In the genomic region with DNA sequence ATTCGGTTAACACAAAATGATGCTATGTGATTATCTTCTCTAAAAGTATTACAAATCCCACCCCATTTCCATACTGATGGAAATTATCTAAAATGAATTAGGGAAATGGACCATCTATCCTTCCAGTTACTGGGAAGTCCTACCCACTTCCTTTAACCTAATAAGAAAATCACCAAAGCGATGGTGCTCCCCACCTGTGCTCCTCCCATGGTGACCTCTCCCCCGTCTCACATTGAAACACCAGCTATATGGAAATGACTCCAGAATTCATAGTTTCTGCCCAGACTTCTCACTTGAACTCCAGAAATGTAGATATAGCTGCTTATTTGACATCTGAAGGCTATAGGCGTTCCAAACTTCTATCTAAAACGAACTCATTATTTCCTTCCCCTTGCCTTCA, we compare ENCODE assay signal across 32 cellular contexts. TPM values are rescaled to one million over a fixed set of nuclear protein-coding genes. Genes with fewer than 3 reads are reported as not detected.
"Had no signal": no experiment of that assay in that cellular context is flagged by ENCODE, and none has a peak within 500 bp of the region (broad histone marks: within the 10 kb centered on the region; RNA-seq: fewer than 3 reads in every experiment).

No MANE protein-coding gene starts in this region.

- H3K27ac Mint-ChIP-seq: activated CD4-positive, alpha-beta memory T cell treated with anti-CD3 and anti-CD28 coated beads for 36 hours; activated CD4-positive, alpha-beta T cell treated with anti-CD3 and anti-CD28 coated beads for 36 hours; activated CD4-positive, alpha-beta T cell treated with anti-CD3 and anti-CD28 coated beads, Interleukin-2, amount 10 ng/mL, durations not matched to agents 24 days and 14 days; activated CD8-positive, alpha-beta memory T cell treated with anti-CD3 and anti-CD28 coated beads, Interleukin-2, amount 10 ng/mL, durations not matched to agents 7 days and 5 days; activated CD8-positive, alpha-beta T cell treated with anti-CD3 and anti-CD28 coated beads, Interleukin-2, amount 10 ng/mL, durations not matched to agents 7 days and 5 days; activated naive CD8-positive, alpha-beta T cell treated with anti-CD3 and anti-CD28 coated beads, Interleukin-2, amount 10 ng/mL, durations not matched to agents 7 days and 5 days; activated T-helper 1 cell treated with anti-CD3 and anti-CD28 coated beads, Interleukin-12 subunit alpha, Interleukin-12 subunit beta, Interleukin-2, Interleukin-4 antibody, amounts not matched to agents 30 ng/mL and 10 ng/mL and 1 ng/mL, durations not matched to agents 14 hours and 24 hours and 36 hours; T-helper 17 cell; T-helper 2 cell treated with Interferon-gamma antibody and Interleukin-4, amounts not matched to agents 5 μg/mL and 100 μg/mL, for 36 hours had no signal

- H3K4me1 Mint-ChIP-seq: activated CD4-positive, alpha-beta T cell treated with anti-CD3 and anti-CD28 coated beads for 36 hours; activated CD4-positive, alpha-beta T cell treated with anti-CD3 and anti-CD28 coated beads, Interleukin-2, amount 10 ng/mL, durations not matched to agents 24 days and 14 days; activated CD8-positive, alpha-beta memory T cell treated with anti-CD3 and anti-CD28 coated beads, Interleukin-2, amount 10 ng/mL, durations not matched to agents 7 days and 5 days; activated naive CD8-positive, alpha-beta T cell treated with anti-CD3 and anti-CD28 coated beads, Interleukin-2, amount 10 ng/mL, durations not matched to agents 7 days and 5 days had no signal

- DNase-seq: activated CD4-positive, alpha-beta memory T cell treated with anti-CD3 and anti-CD28 coated beads for 36 hours; activated CD4-positive, alpha-beta T cell treated with anti-CD3 and anti-CD28 coated beads for 36 hours; activated CD4-positive, alpha-beta T cell treated with anti-CD3 and anti-CD28 coated beads, Interleukin-2, amount 10 ng/mL, durations not matched to agents 24 days and 14 days; activated CD4-positive, CD25-positive, alpha-beta regulatory T cell; activated CD4-positive, CD25-positive, alpha-beta regulatory T cell treated with anti-CD3 and anti-CD28 coated beads, Interleukin-2, amount 50 U/mL, for 72 hours; activated CD8-positive, alpha-beta memory T cell treated with anti-CD3 and anti-CD28 coated beads, Interleukin-2, amount 10 ng/mL, durations not matched to agents 7 days and 5 days; activated CD8-positive, alpha-beta memory T cell treated with anti-CD3 and anti-CD28 coated beads, Interleukin-2, amount 50 U/mL, for 4 hours; activated CD8-positive, alpha-beta T cell treated with anti-CD3 and anti-CD28 coated beads, Interleukin-2, amount 10 ng/mL, durations not matched to agents 7 days and 5 days; activated gamma-delta T cell treated with Interleukin-2 at 50 U/mL for 16 hours; activated naive CD4-positive, alpha-beta T cell treated with anti-CD3 and anti-CD28 coated beads, Interleukin-2, amount 50 U/mL, for 16 hours; activated naive CD4-positive, alpha-beta T cell treated with Interleukin-2 at 50 U/mL for 16 hours; activated naive CD8-positive, alpha-beta T cell treated with anti-CD3 and anti-CD28 coated beads, Interleukin-2, amount 10 ng/mL, durations not matched to agents 7 days and 5 days; activated T-cell treated with anti-CD3 and anti-CD28 coated beads, Interleukin-2, amount 50 U/mL, for 1 hour; activated T-cell treated with anti-CD3 and anti-CD28 coated beads, Interleukin-2, amount 50 U/mL, for 48 hours; central memory CD4-positive, alpha-beta T cell; cerebellar nuclear complex; colonic mucosa; effector CD8-positive, alpha-beta T cell; esophagus squamous epithelium; T-helper 1 cell; T-helper 17 cell; T1000; WERI-Rb-1 had no signal

- H3K4me3 Mint-ChIP-seq: activated CD4-positive, alpha-beta memory T cell treated with anti-CD3 and anti-CD28 coated beads for 36 hours; activated CD4-positive, alpha-beta T cell treated with anti-CD3 and anti-CD28 coated beads for 36 hours; activated CD4-positive, alpha-beta T cell treated with anti-CD3 and anti-CD28 coated beads, Interleukin-2, amount 10 ng/mL, durations not matched to agents 24 days and 14 days; activated CD8-positive, alpha-beta memory T cell treated with anti-CD3 and anti-CD28 coated beads, Interleukin-2, amount 10 ng/mL, durations not matched to agents 7 days and 5 days; activated CD8-positive, alpha-beta T cell treated with anti-CD3 and anti-CD28 coated beads, Interleukin-2, amount 10 ng/mL, durations not matched to agents 7 days and 5 days; activated naive CD8-positive, alpha-beta T cell treated with anti-CD3 and anti-CD28 coated beads, Interleukin-2, amount 10 ng/mL, durations not matched to agents 7 days and 5 days; activated T-helper 1 cell treated with anti-CD3 and anti-CD28 coated beads, Interleukin-12 subunit alpha, Interleukin-12 subunit beta, Interleukin-2, Interleukin-4 antibody, amounts not matched to agents 30 ng/mL and 10 ng/mL and 1 ng/mL, durations not matched to agents 14 hours and 24 hours and 36 hours; brain; T-helper 17 cell; T-helper 2 cell treated with Interferon-gamma antibody and Interleukin-4, amounts not matched to agents 5 μg/mL and 100 μg/mL, for 36 hours had no signal

- ATAC-seq: activated CD4-positive, alpha-beta T cell treated with anti-CD3 and anti-CD28 coated beads for 36 hours; activated CD8-positive, alpha-beta memory T cell treated with anti-CD3 and anti-CD28 coated beads, Interleukin-2, amount 10 ng/mL, durations not matched to agents 7 days and 5 days; activated CD8-positive, alpha-beta T cell treated with anti-CD3 and anti-CD28 coated beads, Interleukin-2, amount 10 ng/mL, durations not matched to agents 7 days and 5 days; T-helper 17 cell had no signal

- H3K9me3 Mint-ChIP-seq: activated CD4-positive, alpha-beta T cell treated with anti-CD3 and anti-CD28 coated beads, Interleukin-2, amount 10 ng/mL, durations not matched to agents 24 days and 14 days; activated naive CD8-positive, alpha-beta T cell treated with anti-CD3 and anti-CD28 coated beads, Interleukin-2, amount 10 ng/mL, durations not matched to agents 7 days and 5 days; T-helper 2 cell treated with Interferon-gamma antibody and Interleukin-4, amounts not matched to agents 5 μg/mL and 100 μg/mL, for 36 hours had no signal

- H3K27me3 Mint-ChIP-seq: activated CD4-positive, alpha-beta memory T cell treated with anti-CD3 and anti-CD28 coated beads for 36 hours; activated CD4-positive, alpha-beta T cell treated with anti-CD3 and anti-CD28 coated beads, Interleukin-2, amount 10 ng/mL, durations not matched to agents 24 days and 14 days; brain; T-helper 17 cell had no signal

RNA-seq across cellular contexts. Expression of a gene that starts 48.5 kb away (rescaled TPM):
- total RNA-seq: activated CD4-positive, alpha-beta memory T cell treated with anti-CD3 and anti-CD28 coated beads for 36 hours; activated CD4-positive, alpha-beta T cell treated with anti-CD3 and anti-CD28 coated beads for 36 hours; activated CD4-positive, alpha-beta T cell treated with anti-CD3 and anti-CD28 coated beads, Interleukin-2, amount 10 ng/mL, durations not matched to agents 24 days and 14 days; activated CD8-positive, alpha-beta memory T cell treated with anti-CD3 and anti-CD28 coated beads for 36 hours; activated CD8-positive, alpha-beta memory T cell treated with anti-CD3 and anti-CD28 coated beads, Interleukin-2, amount 10 ng/mL, durations not matched to agents 7 days and 5 days; activated CD8-positive, alpha-beta T cell treated with anti-CD3 and anti-CD28 coated beads, Interleukin-2, amount 10 ng/mL, durations not matched to agents 7 days and 5 days; activated naive CD8-positive, alpha-beta T cell treated with anti-CD3 and anti-CD28 coated beads, Interleukin-2, amount 10 ng/mL, durations not matched to agents 7 days and 5 days; activated T-helper 1 cell treated with anti-CD3 and anti-CD28 coated beads, Interleukin-12 subunit alpha, Interleukin-12 subunit beta, Interleukin-2, Interleukin-4 antibody, amounts not matched to agents 30 ng/mL and 10 ng/mL and 1 ng/mL, durations not matched to agents 14 hours and 24 hours and 36 hours; ascending aorta; breast epithelium; colonic mucosa; dermis microvascular lymphatic vessel endothelial cell; endothelial cell of umbilical vein; esophagus squamous epithelium; glomerular endothelial cell; T-helper 17 cell had no signal
